ENCODE assay signal across 15 cellular contexts in genomic region chr21:36021251-36021837, GRCh38. TPM values are rescaled to one million over a fixed set of nuclear protein-coding genes. Genes with fewer than 3 reads are reported as not detected.
DNase-seq lines count a peak whose midpoint lies in the region; ATAC-seq, FAIRE-seq and TF ChIP-seq lines count a peak whose summit lies in the region.
"Had no signal": no experiment of that assay in that cellular context is flagged by ENCODE, and none has a peak within 500 bp of the region (broad histone marks: within the 10 kb centered on the region; RNA-seq: fewer than 3 reads in every experiment).

No MANE protein-coding gene starts in this region.

- POLR2A ChIA-PET in GM10248 (lab: Yijun Ruan, JAX) = no interaction called here

- CTCF ChIA-PET in GM10248 (lab: Yijun Ruan, JAX) = interaction anchor here (1.0 kb wide), 1 partner anchor 1275 kb away, joined by 3 read pairs; no protein-coding TSS in a partner anchor

- DNase-seq in GM10248 (ENCODE audit: extremely low spot score) = peak; percentile 67
- no peak for DNase-seq in GM19239 (ENCODE audit: insufficient read length, low spot score)
- no peak for DNase-seq in dermis blood vessel endothelial cell
- DNase-seq in NCI-H2029 (lab: John Stamatoyannopoulos, UW) = no peak
- DNase-seq in HuH-7.5 (ENCODE audit: low spot score) = no peak
- DNase-seq in glomerular visceral epithelial cell (ENCODE audit: extremely low spot score) = no peak
- DNase-seq: activated naive CD4-positive, alpha-beta T cell treated with anti-CD3 and anti-CD28 coated beads, Interleukin-2, amount 50 U/mL, for 16 hours; CD4-positive, alpha-beta memory T cell; NCI-H1092 had no signal

- FAIRE-seq in GM19239 (lab: Jason Lieb, UNC) = peak; percentile 8
- FAIRE-seq: endometrium, islet of Langerhans had no signal

- peak; percentile 59 for ATAC-seq in HG02678 (IDR thresholded peaks at IDR 0.05; ENCODE audit: unreplicated experiment)
- peak; percentile 85 for ATAC-seq in HG03469 (IDR thresholded peaks at IDR 0.05; ENCODE audit: unreplicated experiment)
- ATAC-seq: gastroesophageal sphincter, Panc1 had no signal

- TF ChIP-seq CTCF in GM10248 (IDR thresholded peaks at IDR 0.05; ENCODE audit: control extremely low read depth, extremely low read depth, low read depth, missing control alignments) = no peak

RNA-seq across cellular contexts. Expression of gene SETD4, which starts 39.0 kb away (rescaled TPM):
- 9.9 and 16.8 TPM in 2 replicates for total RNA-seq in dermis blood vessel endothelial cell

RNA-seq across cellular contexts. Expression of gene CBR1, which starts 48.5 kb away (rescaled TPM):
- 37.3 and 84.5 TPM in 2 replicates for total RNA-seq in dermis blood vessel endothelial cell
